ENCODE assay signal across 14 cellular contexts in genomic region chr2:100039291-100039985, GRCh38.
DNase-seq lines count a peak whose midpoint lies in the region; ATAC-seq and TF ChIP-seq lines count a peak whose summit lies in the region.
"Had no signal": no experiment of that assay in that cellular context is flagged by ENCODE, and none has a peak within 500 bp of the region (broad histone marks: within the 10 kb centered on the region; RNA-seq: fewer than 3 reads in every experiment).

No MANE protein-coding gene starts in this region.

- DNase-seq in Kasumi-1 (lab: John Stamatoyannopoulos, UW) = peak; percentile 47 to 54
- DNase-seq in SIG-M5 (lab: John Stamatoyannopoulos, UW) = peak; percentile 19
- DNase-seq in lower lobe of right lung = no peak
- DNase-seq in H4 (ENCODE audit: low spot score) = no peak
- no peak for DNase-seq in head of caudate nucleus
- DNase-seq in RWPE1 (ENCODE audit: low spot score) = no peak
- DNase-seq: CD8-positive, alpha-beta memory T cell; Karpas-422; NCI-H2227 treated with DMSO at 0.1 percent for 48 hours; NCI-H69; NK-92 treated with Interleukin-12 subunit alpha and Interleukin-12 subunit beta, amount 100 ng/mL, for 24 hours had no signal

- no peaks in the 10 kb centered on the region for H3K9me3 ChIP-seq in lower lobe of right lung
- H3K9me3 ChIP-seq: HAP-1 had no signal

- no peak for TF ChIP-seq CTCF in lower lobe of right lung (IDR thresholded peaks at IDR 0.05)
- TF ChIP-seq CTCF in RWPE1 (conservative IDR thresholded peaks at IDR 0.05; ENCODE audit: low read depth) = no peak

- no peaks in the 10 kb centered on the region for H3K36me3 ChIP-seq in lower lobe of right lung
- H3K36me3 ChIP-seq: HAP-1 had no signal

- intact Hi-C loops in lower lobe of right lung (cut with DNase I) = no loop called here
- intact Hi-C loops in head of caudate nucleus (cut with DNase I) = no loop called here

- POLR2A ChIA-PET in RWPE1 (lab: Yijun Ruan, JAX; ENCODE audit: low non-redundant PET) = no interaction called here

- H3K4me1 ChIP-seq in lower lobe of right lung = peaks cover 7% of the 10 kb centered on the region

- CTCF ChIA-PET in RWPE1 (lab: Yijun Ruan, JAX) = interaction anchor here (0.7 kb wide), 1 partner anchor 464 kb away, joined by 4 read pairs; no protein-coding TSS in a partner anchor

- no peak overlapping the region for H3K4me3 ChIP-seq in lower lobe of right lung
- H3K4me3 ChIP-seq: HAP-1 had no signal

- no peaks in the 10 kb centered on the region for H3K27me3 ChIP-seq in lower lobe of right lung (ENCODE audit: low read depth)

- H3K27ac ChIP-seq in lower lobe of right lung (no peak overlapping the region), RWPE1 (no peak overlapping the region)

- ATAC-seq in lower lobe of right lung = peak; percentile 37 to 47
- ATAC-seq in HG02852 (IDR thresholded peaks at IDR 0.05; ENCODE audit: unreplicated experiment) = no peak
- ATAC-seq: Right ventricle myocardium inferior had no signal

Comparison
In these comparisons a context has a peak if more than half of its experiments do, and no peak if none do; other contexts are left out.
1. DNase-seq: peak in Kasumi-1 (2 of 2) and SIG-M5 (single experiment); none in lower lobe of right lung (single experiment), H4 (single experiment), head of caudate nucleus (0 of 42) and RWPE1 (single experiment).